Comparison of ENCODE assay signal across 9 cellular contexts in genomic region chr6:34246563-34247391, GRCh38. TPM values are rescaled to one million over a fixed set of nuclear protein-coding genes. Genes with fewer than 3 reads are reported as not detected.
DNase-seq lines count a peak whose midpoint lies in the region; ATAC-seq lines count a peak whose summit lies in the region.
"Had no signal": no experiment of that assay in that cellular context is flagged by ENCODE, and none has a peak within 500 bp of the region (broad histone marks: within the 10 kb centered on the region; RNA-seq: fewer than 3 reads in every experiment).

No MANE protein-coding gene starts in this region.

- H3K27me3 Mint-ChIP-seq in CD4-positive, alpha-beta memory T cell = no peaks in the 10 kb centered on the region
- H3K27me3 Mint-ChIP-seq in activated naive CD8-positive, alpha-beta T cell treated with anti-CD3 and anti-CD28 coated beads, Interleukin-2, amount 50 U/mL, for 24 hours = no peaks in the 10 kb centered on the region

- peak overlapping the region in 6 of 8 donors; percentile 45 to 81 (median 58) for H3K4me3 Mint-ChIP-seq in CD4-positive, alpha-beta memory T cell
- H3K4me3 Mint-ChIP-seq in activated naive CD8-positive, alpha-beta T cell treated with anti-CD3 and anti-CD28 coated beads, Interleukin-2, amount 50 U/mL, for 24 hours = peak overlapping the region; percentile 42

- peak overlapping the region; percentile 74 to 99 (median 88) for H3K27ac Mint-ChIP-seq in CD4-positive, alpha-beta memory T cell
- H3K27ac Mint-ChIP-seq in activated naive CD8-positive, alpha-beta T cell treated with anti-CD3 and anti-CD28 coated beads, Interleukin-2, amount 50 U/mL, for 24 hours = peak overlapping the region; percentile 75

- no peaks in the 10 kb centered on the region for H3K9me3 Mint-ChIP-seq in CD4-positive, alpha-beta memory T cell
- H3K9me3 Mint-ChIP-seq in activated naive CD8-positive, alpha-beta T cell treated with anti-CD3 and anti-CD28 coated beads, Interleukin-2, amount 50 U/mL, for 24 hours = no peaks in the 10 kb centered on the region

- peaks cover 12 to 41% of the 10 kb centered on the region in 2 donors for H3K36me3 Mint-ChIP-seq in CD4-positive, alpha-beta memory T cell
- peaks cover 27% of the 10 kb centered on the region for H3K36me3 Mint-ChIP-seq in activated naive CD8-positive, alpha-beta T cell treated with anti-CD3 and anti-CD28 coated beads, Interleukin-2, amount 50 U/mL, for 24 hours (ENCODE audit: low read depth)

- CTCF ChIA-PET in CD4-positive, alpha-beta memory T cell (lab: Charles Lee; ENCODE audit: partially characterized antibody) = interaction anchor here (0.5 to 4.9 kb wide), 5 partner anchors 23 to 1069 kb away, joined by 3 to 39 read pairs (median 15); partner anchors contain the start of gene NUDT3

- peaks cover 25% of the 10 kb centered on the region for H3K36me3 ChIP-seq in CD4-positive, alpha-beta memory T cell (ENCODE audit: insufficient read depth, low read length)
- peaks cover 25% of the 10 kb centered on the region for H3K36me3 ChIP-seq in H7 (replicated peaks; ENCODE audit: control insufficient read depth, insufficient read depth, low read length)

- peak; percentile 11 for ATAC-seq in activated naive CD8-positive, alpha-beta T cell treated with anti-CD3 and anti-CD28 coated beads, Interleukin-2, amount 50 U/mL, for 24 hours
- ATAC-seq in HG03196 (IDR thresholded peaks at IDR 0.05; ENCODE audit: unreplicated experiment) = no peak
- ATAC-seq in GM18909 (IDR thresholded peaks at IDR 0.05; ENCODE audit: poor library complexity, unreplicated experiment) = no peak

- peaks cover 57% of the 10 kb centered on the region for H3K4me1 ChIP-seq in CD4-positive, alpha-beta memory T cell (ENCODE audit: insufficient read depth, low read length)

- H3K27ac ChIP-seq in CD4-positive, alpha-beta memory T cell (ENCODE audit: low read depth, low read length) = peak overlapping the region; percentile 90
- H3K27ac ChIP-seq: parathyroid adenoma had no signal

- H3K9me3 ChIP-seq in CD4-positive, alpha-beta memory T cell (ENCODE audit: control insufficient read depth in 1 of 2, low read length in 2 of 2) = no peaks in the 10 kb centered on the region

- peak; percentile 32 to 56 (median 35) for DNase-seq in CD4-positive, alpha-beta memory T cell
- DNase-seq in H7 (peak; percentile 81), RPMI7951 (ENCODE audit: low read depth) (peak; percentile 79), left kidney (ENCODE audit: low read depth, low spot score) (peak; percentile 58), DMS153 treated with DMSO at 0.1 percent for 48 hours (lab: John Stamatoyannopoulos, UW; ENCODE audit: unreplicated experiment) (no peak)
- peak; percentile 72 for DNase-seq in activated naive CD8-positive, alpha-beta T cell treated with anti-CD3 and anti-CD28 coated beads, Interleukin-2, amount 50 U/mL, for 24 hours

- no peaks in the 10 kb centered on the region for H3K27me3 ChIP-seq in CD4-positive, alpha-beta memory T cell (ENCODE audit: insufficient read depth, low read length)
- no peaks in the 10 kb centered on the region for H3K27me3 ChIP-seq in H7 (ENCODE audit: control insufficient read depth, insufficient read depth, low read length)

- POLR2A ChIA-PET in CD4-positive, alpha-beta memory T cell (lab: Charles Lee; ENCODE audit: partially characterized antibody) = interaction anchor here (3.1 to 5.0 kb wide), 5 partner anchors 10 to 168 kb away, joined by 15 to 96 read pairs (median 45); partner anchors contain the start of gene HMGA1

- peaks cover 29 to 55% (median 41%) of the 10 kb centered on the region in 4 donors for H3K4me1 Mint-ChIP-seq in CD4-positive, alpha-beta memory T cell
- peaks cover 70% of the 10 kb centered on the region for H3K4me1 Mint-ChIP-seq in activated naive CD8-positive, alpha-beta T cell treated with anti-CD3 and anti-CD28 coated beads, Interleukin-2, amount 50 U/mL, for 24 hours

- H3K4me3 ChIP-seq in CD4-positive, alpha-beta memory T cell (ENCODE audit: low read length in 2 of 2) = no peak overlapping the region
- no peak overlapping the region for H3K4me3 ChIP-seq in H7 (ENCODE audit: insufficient read depth, low read depth, low read length)

- intact Hi-C loops in CD4-positive, alpha-beta memory T cell (cut with micrococcal nuclease) = loop anchor here (5.0 kb wide), 3 partner anchors 71 to 511 kb away; partner anchors contain the start of gene SNRPC

RNA-seq across cellular contexts. Expression of gene SMIM29, which starts 2.0 kb away (rescaled TPM):
- total RNA-seq in CD4-positive, alpha-beta memory T cell = 10 to 100 TPM; 29.7 to 30.1 TPM
- polyA plus RNA-seq in CD4-positive, alpha-beta memory T cell = 10 to 100 TPM; 51.5 to 66.5 TPM
- total RNA-seq in H7 (2014; rRNA removed; shearing (Covaris generic)) = 12.4 and 24.5 TPM in 2 replicates
- 79.9 and 84.0 TPM in 2 replicates for total RNA-seq in RPMI7951 (2014; rRNA removed; shearing (Covaris generic))

RNA-seq across cellular contexts. Expression of gene HMGA1, which starts 10.1 kb away (rescaled TPM):
- 10 to 100 TPM; 74.7 to 77.5 TPM for total RNA-seq in CD4-positive, alpha-beta memory T cell
- polyA plus RNA-seq in CD4-positive, alpha-beta memory T cell = 10 to 100 TPM; 25.4 to 40.8 TPM
- 1,768 and 1,892 TPM in 2 replicates for total RNA-seq in H7 (2014; rRNA removed; shearing (Covaris generic))
- 361 and 398 TPM in 2 replicates for total RNA-seq in RPMI7951 (2014; rRNA removed; shearing (Covaris generic))
